Comparison of ENCODE assay signal across 9 cellular contexts in the genomic region with DNA sequence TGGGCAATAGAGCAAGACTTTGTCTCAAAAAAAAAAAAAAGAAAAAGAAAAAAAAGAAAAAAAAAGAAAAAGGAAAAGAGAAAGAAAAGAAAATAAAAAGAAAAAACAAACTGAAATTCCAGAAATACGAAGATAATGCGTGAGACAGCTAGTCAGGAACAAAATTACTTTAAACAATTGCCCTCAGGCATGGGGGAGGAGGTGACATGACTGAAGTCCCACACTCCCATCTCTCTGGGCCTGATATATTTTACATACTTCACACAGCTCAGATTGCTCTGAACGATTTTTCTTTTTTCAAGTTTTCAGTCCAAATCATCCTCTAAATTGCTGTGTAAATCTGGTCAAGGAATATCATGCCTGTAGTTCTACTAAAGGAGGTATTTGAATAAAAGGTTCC.
"Had no signal": no experiment of that assay in that cellular context is flagged by ENCODE, and none has a peak within 500 bp of the region (broad histone marks: within the 10 kb centered on the region; RNA-seq: fewer than 3 reads in every experiment).

No MANE protein-coding gene starts in this region.

- ATAC-seq: GM23338, HCT116 had no signal

- H3K9ac ChIP-seq: GM23248 had no signal

- H3K9me3 ChIP-seq: HAP-1 had no signal

- H3K4me1 ChIP-seq: HAP-1 had no signal

- H3K4me2 ChIP-seq: GM23338 had no signal

- DNase-seq: GM23248, GOT3, H7, H9, HCEC 1CT, HFFc6 had no signal

- H3K27ac ChIP-seq: GM23248 had no signal

- H3K4me3 ChIP-seq: GM23248, GM23338, HAP-1 had no signal

- H3K36me3 ChIP-seq: HAP-1 had no signal

- H2AFZ ChIP-seq: GM23248, GM23338 had no signal
